Comparison of ENCODE assay signal across 1 cellular context in the genomic region with DNA sequence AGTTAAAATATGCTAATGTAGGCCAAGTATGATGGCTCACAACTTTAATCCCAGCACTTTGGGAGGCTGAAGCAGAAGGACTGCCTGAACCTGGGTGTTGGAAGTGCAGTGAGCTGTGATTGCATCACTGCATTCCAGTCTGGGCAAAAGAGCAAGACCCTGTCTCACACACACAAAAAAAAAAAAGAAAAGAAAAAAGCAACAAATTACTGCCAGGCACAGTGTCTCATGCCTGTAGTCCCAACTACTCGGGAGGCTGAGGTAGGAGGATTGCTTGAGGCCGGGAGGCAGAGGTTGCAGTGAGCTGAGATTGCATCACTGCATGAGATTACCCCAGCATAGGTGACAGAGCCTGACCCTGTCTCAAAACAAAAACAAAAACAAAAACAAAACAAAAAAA.
TF ChIP-seq lines count a peak whose summit lies in the region.

No MANE protein-coding gene starts in this region.

TF ChIP-seq in HEK293, 187 proteins besides CTCF, POLR2A, EP300 and RAD21 (continued from another document):
- TF ChIP-seq, protein P1, sequence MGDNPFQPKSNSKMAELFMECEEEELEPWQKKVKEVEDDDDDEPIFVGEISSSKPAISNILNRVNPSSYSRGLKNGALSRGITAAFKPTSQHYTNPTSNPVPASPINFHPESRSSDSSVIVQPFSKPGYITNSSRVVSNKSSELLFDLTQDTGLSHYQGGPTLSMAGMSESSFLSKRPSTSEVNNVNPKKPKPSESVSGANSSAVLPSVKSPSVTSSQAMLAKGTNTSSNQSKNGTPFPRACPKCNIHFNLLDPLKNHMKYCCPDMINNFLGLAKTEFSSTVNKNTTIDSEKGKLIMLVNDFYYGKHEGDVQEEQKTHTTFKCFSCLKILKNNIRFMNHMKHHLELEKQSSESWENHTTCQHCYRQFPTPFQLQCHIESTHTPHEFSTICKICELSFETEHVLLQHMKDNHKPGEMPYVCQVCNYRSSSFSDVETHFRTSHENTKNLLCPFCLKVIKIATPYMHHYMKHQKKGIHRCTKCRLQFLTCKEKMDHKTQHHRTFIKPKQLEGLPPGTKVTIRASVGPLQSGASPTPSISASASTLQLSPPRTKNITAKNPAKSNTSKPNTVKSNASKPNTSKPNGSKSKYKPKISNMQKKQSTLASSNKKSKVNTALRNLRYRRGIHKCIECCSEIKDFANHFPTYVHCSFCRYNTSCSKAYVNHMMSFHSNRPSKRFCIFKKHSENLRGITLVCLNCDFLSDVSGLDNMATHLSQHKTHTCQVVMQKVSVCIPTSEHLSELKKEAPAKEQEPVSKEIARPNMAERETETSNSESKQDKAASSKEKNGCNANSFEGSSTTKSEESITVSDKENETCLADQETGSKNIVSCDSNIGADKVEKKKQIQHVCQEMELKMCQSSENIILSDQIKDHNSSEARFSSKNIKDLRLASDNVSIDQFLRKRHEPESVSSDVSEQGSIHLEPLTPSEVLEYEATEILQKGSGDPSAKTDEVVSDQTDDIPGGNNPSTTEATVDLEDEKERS (tag by site-specific recombination; IDR thresholded peaks at IDR 0.05): peak; percentile 49; the same call in 1 of the 2 replicates
- TF ChIP-seq, protein P2, sequence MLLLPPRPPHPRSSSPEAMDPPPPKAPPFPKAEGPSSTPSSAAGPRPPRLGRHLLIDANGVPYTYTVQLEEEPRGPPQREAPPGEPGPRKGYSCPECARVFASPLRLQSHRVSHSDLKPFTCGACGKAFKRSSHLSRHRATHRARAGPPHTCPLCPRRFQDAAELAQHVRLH (tag by site-specific recombination; IDR thresholded peaks at IDR 0.05): 0 out of 2 replicates have a peak, but pooled peaks have one; percentile 63
- peak; percentile 26; the same call in 1 of the 2 replicates for TF ChIP-seq SP7 (tag by site-specific recombination; IDR thresholded peaks at IDR 0.05)
- TF ChIP-seq SETDB1 (IDR thresholded peaks at IDR 0.05; ENCODE audit: insufficient read length, low read length): no peak
